ENCODE assay signal across 11 cellular contexts in the genomic region with DNA sequence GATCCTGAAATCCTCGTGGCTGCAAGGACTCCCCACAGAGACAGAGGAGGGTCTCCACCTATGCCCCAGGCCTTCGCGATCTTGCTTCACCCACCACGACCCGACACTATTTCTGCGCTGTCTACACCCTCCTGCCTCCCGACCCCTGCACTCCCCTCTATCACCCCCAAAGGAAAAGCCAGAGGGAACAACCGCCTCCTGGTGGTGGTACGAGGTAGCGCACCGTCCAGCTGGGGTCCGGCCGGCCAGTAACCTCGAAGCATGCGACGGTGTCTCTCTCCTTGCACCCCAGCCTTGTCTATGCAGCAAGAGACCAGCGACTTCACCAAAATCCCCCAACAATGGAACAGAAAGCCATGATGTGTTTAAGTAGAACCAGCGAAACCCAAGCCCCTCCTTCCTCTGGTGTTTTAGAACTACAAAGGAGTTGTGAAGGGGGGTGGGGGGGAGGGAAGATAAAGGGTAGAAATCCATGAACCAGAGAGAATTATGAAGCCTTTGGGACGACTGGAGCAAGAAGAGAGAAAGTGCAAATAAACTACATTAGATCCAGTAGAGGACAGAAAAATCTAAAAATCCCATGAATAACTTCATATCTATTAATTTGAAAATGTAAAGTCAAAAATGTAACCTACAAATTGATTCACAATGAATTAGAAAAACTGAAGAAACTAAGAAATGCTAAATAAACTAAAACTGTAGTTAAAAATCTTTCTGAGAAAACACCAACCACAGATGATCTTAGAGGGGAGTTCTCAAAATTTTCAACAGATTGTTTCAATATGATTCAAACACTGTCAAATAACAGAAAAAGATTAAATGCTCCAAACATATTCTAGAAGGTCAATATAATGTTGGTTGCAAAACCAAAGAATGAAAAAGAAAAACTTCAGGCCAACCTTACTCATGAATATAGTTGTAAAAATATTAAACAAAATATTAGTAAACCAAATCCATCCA.
DNase-seq lines count a peak whose midpoint lies in the region; ATAC-seq and TF ChIP-seq lines count a peak whose summit lies in the region.
"Had no signal": no experiment of that assay in that cellular context is flagged by ENCODE, and none has a peak within 500 bp of the region (broad histone marks: within the 10 kb centered on the region; RNA-seq: fewer than 3 reads in every experiment).

No MANE protein-coding gene starts in this region.

- ATAC-seq in foreskin keratinocyte: no peak
- ATAC-seq in HG03097 (IDR thresholded peaks at IDR 0.05; ENCODE audit: low FRiP score, unreplicated experiment): no peak
- ATAC-seq: activated T-cell treated with anti-CD3 and anti-CD28 coated beads, Interleukin-2, amount 50 U/mL, for 72 hours had no signal

- H3K27ac Mint-ChIP-seq in T-helper 2 cell treated with Interferon-gamma antibody and Interleukin-4, amounts not matched to agents 5 μg/mL and 100 μg/mL, for 36 hours: peak overlapping the region; percentile 77
- no peak overlapping the region for H3K27ac Mint-ChIP-seq in type B pancreatic cell
- H3K27ac Mint-ChIP-seq: activated T-cell treated with anti-CD3 and anti-CD28 coated beads, Interleukin-2, amount 50 U/mL, for 72 hours; dendritic cell treated with granulocyte-macrophage colony-stimulating factor and Interleukin-4, amounts not matched to agents 40 ng/mL and 50 ng/mL, for 4 days had no signal

- no peaks in the 10 kb centered on the region for H3K9me3 ChIP-seq in right atrium auricular region

- intact Hi-C loops in cardiac septum (cut with DNase I): no loop called here

- peak overlapping the region; percentile 40 for H3K4me3 Mint-ChIP-seq in T-helper 2 cell treated with Interferon-gamma antibody and Interleukin-4, amounts not matched to agents 5 μg/mL and 100 μg/mL, for 36 hours
- no peak overlapping the region for H3K4me3 Mint-ChIP-seq in type B pancreatic cell
- H3K4me3 Mint-ChIP-seq: activated T-cell treated with anti-CD3 and anti-CD28 coated beads, Interleukin-2, amount 50 U/mL, for 72 hours; CD8-positive, alpha-beta memory T cell; dendritic cell treated with granulocyte-macrophage colony-stimulating factor and Interleukin-4, amounts not matched to agents 40 ng/mL and 50 ng/mL, for 4 days had no signal

- peaks cover 9% of the 10 kb centered on the region for H3K9me3 Mint-ChIP-seq in T-helper 2 cell treated with Interferon-gamma antibody and Interleukin-4, amounts not matched to agents 5 μg/mL and 100 μg/mL, for 36 hours
- H3K9me3 Mint-ChIP-seq in type B pancreatic cell: no peaks in the 10 kb centered on the region
- H3K9me3 Mint-ChIP-seq: activated T-cell treated with anti-CD3 and anti-CD28 coated beads, Interleukin-2, amount 50 U/mL, for 72 hours; CD8-positive, alpha-beta memory T cell had no signal

- TF ChIP-seq CTCF in right atrium auricular region (IDR thresholded peaks at IDR 0.05): peak; percentile 16 to 34
- peak; percentile 30 for TF ChIP-seq CTCF in foreskin keratinocyte (conservative IDR thresholded peaks at IDR 0.05)
- peak; percentile 59 for TF ChIP-seq CTCF in type B pancreatic cell (conservative IDR thresholded peaks at IDR 0.05)

- DNase-seq in right atrium auricular region (ENCODE audit: low spot score) (no peak), cardiac septum (ENCODE audit: low spot score) (no peak), foreskin keratinocyte (no peak), type B pancreatic cell (ENCODE audit: extremely low spot score, unreplicated experiment) (no peak), NCI-H187 treated with DMSO at 0.1 percent for 48 hours (lab: John Stamatoyannopoulos, UW) (no peak), SW 1271 (lab: John Stamatoyannopoulos, UW) (no peak)
- no peak for DNase-seq in T-helper 2 cell treated with Interferon-gamma antibody and Interleukin-4, amounts not matched to agents 5 μg/mL and 100 μg/mL, for 36 hours (ENCODE audit: low spot score)
- DNase-seq: activated T-cell treated with anti-CD3 and anti-CD28 coated beads, Interleukin-2, amount 50 U/mL, for 72 hours; CD8-positive, alpha-beta memory T cell had no signal

- H3K4me1 Mint-ChIP-seq in T-helper 2 cell treated with Interferon-gamma antibody and Interleukin-4, amounts not matched to agents 5 μg/mL and 100 μg/mL, for 36 hours (ENCODE audit: low read depth): peaks cover 33% of the 10 kb centered on the region
- H3K4me1 Mint-ChIP-seq in type B pancreatic cell (ENCODE audit: unreplicated experiment): peaks cover 6% of the 10 kb centered on the region

- H3K36me3 Mint-ChIP-seq in T-helper 2 cell treated with Interferon-gamma antibody and Interleukin-4, amounts not matched to agents 5 μg/mL and 100 μg/mL, for 36 hours (ENCODE audit: low read depth): peaks cover 47% of the 10 kb centered on the region
- peaks cover 24% of the 10 kb centered on the region for H3K36me3 Mint-ChIP-seq in type B pancreatic cell

- H3K36me3 ChIP-seq in right atrium auricular region: peaks cover 7% of the 10 kb centered on the region

- H3K27me3 ChIP-seq in right atrium auricular region (no peaks in the 10 kb centered on the region), foreskin keratinocyte (no peaks in the 10 kb centered on the region)

- no peaks in the 10 kb centered on the region for H3K27me3 Mint-ChIP-seq in T-helper 2 cell treated with Interferon-gamma antibody and Interleukin-4, amounts not matched to agents 5 μg/mL and 100 μg/mL, for 36 hours (ENCODE audit: low read depth)
- H3K27me3 Mint-ChIP-seq in type B pancreatic cell: no peaks in the 10 kb centered on the region
- H3K27me3 Mint-ChIP-seq: CD8-positive, alpha-beta memory T cell; dendritic cell treated with granulocyte-macrophage colony-stimulating factor and Interleukin-4, amounts not matched to agents 40 ng/mL and 50 ng/mL, for 4 days had no signal

- no peak overlapping the region for H3K4me3 ChIP-seq in right atrium auricular region

- peaks cover 0 to 4% of the 10 kb centered on the region in 2 donors for H3K4me1 ChIP-seq in right atrium auricular region
- H3K4me1 ChIP-seq in foreskin keratinocyte: no peaks in the 10 kb centered on the region

- H3K27ac ChIP-seq in right atrium auricular region (no peak overlapping the region), foreskin keratinocyte (no peak overlapping the region)
